ENCODE assay signal across 9 cellular contexts in the genomic region with DNA sequence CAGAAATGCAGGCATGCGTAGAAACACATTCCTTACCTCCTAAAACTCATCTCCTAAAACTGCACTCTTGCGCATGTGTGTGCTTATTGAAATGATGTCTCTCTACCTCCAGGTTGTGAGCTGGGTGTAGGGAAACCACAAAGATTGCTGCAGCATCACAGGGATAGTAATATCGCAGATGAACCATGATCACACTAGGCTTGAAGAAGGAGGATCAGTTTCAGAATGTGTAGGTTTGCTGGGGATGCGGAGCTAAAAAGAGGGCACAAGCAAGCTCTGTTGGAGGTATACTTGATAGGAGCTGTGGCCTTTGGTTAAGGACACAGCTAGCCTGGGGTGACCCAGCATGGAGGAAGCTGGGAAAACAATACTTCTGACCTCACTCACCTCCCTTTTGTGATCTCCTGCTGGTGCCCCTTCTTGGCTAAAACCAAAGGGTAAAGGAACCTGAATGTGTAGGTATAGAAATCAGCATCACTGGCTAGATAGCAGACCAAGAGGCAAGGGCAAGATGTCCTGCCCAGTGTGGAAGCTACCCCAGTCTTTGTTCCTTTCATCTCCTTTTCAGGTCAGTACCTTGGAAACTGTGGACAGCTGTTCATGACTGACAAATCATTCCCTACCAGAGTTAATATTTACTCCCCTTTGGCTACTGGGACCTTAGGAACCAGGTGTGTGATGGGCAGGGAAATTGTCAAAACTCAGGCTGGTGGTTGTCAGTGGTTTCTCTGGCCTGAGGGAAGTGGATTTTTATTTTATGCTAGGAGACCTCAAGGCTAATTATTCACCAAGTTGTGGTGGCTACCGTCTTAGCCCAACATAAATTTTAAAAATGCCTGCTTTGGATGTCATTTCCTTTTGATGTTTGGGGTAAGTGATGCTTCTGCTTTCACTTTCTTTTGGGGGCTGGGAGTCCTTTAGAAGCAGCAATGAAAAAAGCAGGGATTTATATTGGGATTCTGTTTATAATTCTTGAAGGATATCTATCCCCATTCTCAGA.
A peak's percentile ranks its signal among the peaks of the same experiment; 100 is the strongest.
DNase-seq lines count a peak whose midpoint lies in the region; ATAC-seq and TF ChIP-seq lines count a peak whose summit lies in the region.
"Had no signal": no experiment of that assay in that cellular context is flagged by ENCODE, and none has a peak within 500 bp of the region (broad histone marks: within the 10 kb centered on the region; RNA-seq: fewer than 3 reads in every experiment).

No MANE protein-coding gene starts in this region.

- H3K4me2 ChIP-seq in hepatocyte, result no peak overlapping the region

- H3K36me3 ChIP-seq in hepatocyte (replicated peaks; ENCODE audit: insufficient read depth, low read depth), result no peaks in the 10 kb centered on the region

- no peaks in the 10 kb centered on the region for H3K27me3 ChIP-seq in hepatocyte

- DNase-seq in hepatocyte (ENCODE audit: low spot score) (no peak), HPDE6-E6E7 (ENCODE audit: extremely low spot score) (no peak), SW480 (ENCODE audit: low spot score) (no peak), DMS 273 treated with DMSO at 0.1 percent for 48 hours (lab: John Stamatoyannopoulos, UW) (no peak), HEK293T (ENCODE audit: extremely low spot score) (no peak)
- DNase-seq: NCI-H2171 treated with DMSO at 0.1 percent for 48 hours had no signal

- POLR2A ChIA-PET in HEK293T (lab: Yijun Ruan, JAX), result no interaction called here

- H4K20me1 ChIP-seq in hepatocyte (ENCODE audit: insufficient read depth, poor library complexity, severe bottlenecking), result no peaks in the 10 kb centered on the region

- no peak for TF ChIP-seq CTCF in hepatocyte (IDR thresholded peaks at IDR 0.05; ENCODE audit: poor library complexity)

- 84% methylated on average over 5 of the region's 5 CpGs for WGBS in hepatocyte (ENCODE audit: low lambda C conversion rate, missing lambda C conversion rate)

- H3K4me3 ChIP-seq in hepatocyte, result no peak overlapping the region

- H3K79me2 ChIP-seq in hepatocyte, result peaks cover 16% of the 10 kb centered on the region

- peak overlapping the region; percentile 72 for H3K27ac ChIP-seq in hepatocyte

- H3K9me2 ChIP-seq in hepatocyte (replicated peaks; ENCODE audit: insufficient read depth), result no peaks in the 10 kb centered on the region

- H3K4me1 ChIP-seq in hepatocyte (ENCODE audit: insufficient read depth), result peaks cover 68% of the 10 kb centered on the region

- ATAC-seq in GM18502 (IDR thresholded peaks at IDR 0.05; ENCODE audit: poor library complexity, unreplicated experiment) (peak; percentile 50), GM21528 (IDR thresholded peaks at IDR 0.05; ENCODE audit: low FRiP score, unreplicated experiment) (peak; percentile 77), HG03571 (IDR thresholded peaks at IDR 0.05; ENCODE audit: unreplicated experiment) (peak; percentile 73)

- no peaks in the 10 kb centered on the region for H3K9me3 ChIP-seq in hepatocyte (ENCODE audit: low read depth)

- CTCF ChIA-PET in HEK293T (lab: Yijun Ruan, JAX), result no interaction called here

- H2AFZ ChIP-seq in hepatocyte, result no peak overlapping the region

TF ChIP-seq in HEK293T, 16 proteins besides CTCF, POLR2A, EP300 and RAD21:
- TF ChIP-seq LEF1 (IDR thresholded peaks at IDR 0.05; ENCODE audit: borderline replicate concordance) (no peak), NFRKB (IDR thresholded peaks at IDR 0.05) (no peak), FOXK2 (IDR thresholded peaks at IDR 0.05) (no peak), L3MBTL2 (conservative IDR thresholded peaks at IDR 0.05) (no peak), HDGF (IDR thresholded peaks at IDR 0.05; ENCODE audit: borderline replicate concordance) (no peak), TARDBP (IDR thresholded peaks at IDR 0.05) (no peak), SUZ12 (IDR thresholded peaks at IDR 0.05) (no peak), BHLHE40 (IDR thresholded peaks at IDR 0.05; ENCODE audit: borderline replicate concordance) (no peak), ELF4 (IDR thresholded peaks at IDR 0.05) (no peak), CTBP1 (IDR thresholded peaks at IDR 0.05; ENCODE audit: borderline replicate concordance) (no peak), ZNF384 (IDR thresholded peaks at IDR 0.05) (no peak), FOXM1 (IDR thresholded peaks at IDR 0.05; ENCODE audit: borderline replicate concordance) (no peak)
- TF ChIP-seq, protein P1, sequence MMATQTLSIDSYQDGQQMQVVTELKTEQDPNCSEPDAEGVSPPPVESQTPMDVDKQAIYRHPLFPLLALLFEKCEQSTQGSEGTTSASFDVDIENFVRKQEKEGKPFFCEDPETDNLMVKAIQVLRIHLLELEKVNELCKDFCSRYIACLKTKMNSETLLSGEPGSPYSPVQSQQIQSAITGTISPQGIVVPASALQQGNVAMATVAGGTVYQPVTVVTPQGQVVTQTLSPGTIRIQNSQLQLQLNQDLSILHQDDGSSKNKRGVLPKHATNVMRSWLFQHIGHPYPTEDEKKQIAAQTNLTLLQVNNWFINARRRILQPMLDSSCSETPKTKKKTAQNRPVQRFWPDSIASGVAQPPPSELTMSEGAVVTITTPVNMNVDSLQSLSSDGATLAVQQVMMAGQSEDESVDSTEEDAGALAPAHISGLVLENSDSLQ (IDR thresholded peaks at IDR 0.05), result no peak
